In genomic region chr4:5050520-5050955, GRCh38 we compare ENCODE assay signal across 8 cellular contexts. TPM values are rescaled to one million over a fixed set of nuclear protein-coding genes. Genes with fewer than 3 reads are reported as not detected.
DNase-seq lines count a peak whose midpoint lies in the region; ATAC-seq and TF ChIP-seq lines count a peak whose summit lies in the region.

No MANE protein-coding gene starts in this region.

- H3K36me3 ChIP-seq in SJSA1 (no peaks in the 10 kb centered on the region), smooth muscle cell (ENCODE audit: low read depth) (no peaks in the 10 kb centered on the region)

- 2% methylated on average over 25 of the region's 25 CpGs for WGBS in smooth muscle cell (ENCODE audit: low lambda C conversion rate)

- H3K9ac ChIP-seq in smooth muscle cell (ENCODE audit: low read depth) = no peak overlapping the region

- H3K4me3 ChIP-seq in SJSA1 (peak overlapping the region; percentile 34), smooth muscle cell (peak overlapping the region; percentile 62)

- H2AFZ ChIP-seq in smooth muscle cell (ENCODE audit: low read depth) = peak overlapping the region; percentile 96

- peak overlapping the region; percentile 99 for H3K4me2 ChIP-seq in smooth muscle cell

- H3K4me1 ChIP-seq in SJSA1 (replicated peaks) (peaks cover 12% of the 10 kb centered on the region), smooth muscle cell (ENCODE audit: low read depth) (peaks cover 5% of the 10 kb centered on the region)

- TF ChIP-seq CTCF in smooth muscle cell (IDR thresholded peaks at IDR 0.05; ENCODE audit: borderline replicate concordance, insufficient read depth, poor library complexity, severe bottlenecking) = peak; percentile 70

- H3K9me3 ChIP-seq in SJSA1 (replicated peaks) (no peaks in the 10 kb centered on the region), smooth muscle cell (replicated peaks; ENCODE audit: low read depth) (peaks cover 6% of the 10 kb centered on the region)

- peak; percentile 65 for DNase-seq in activated CD4-positive, alpha-beta T cell treated with anti-CD3 and anti-CD28 coated beads, Interleukin-2, amount 10 ng/mL, durations not matched to agents 24 days and 14 days
- DNase-seq in activated CD4-positive, alpha-beta T cell treated with anti-CD3 and anti-CD28 coated beads, Interleukin-2, amount 50 U/mL, for 4 hours = no peak
- DNase-seq in HuH-7 (ENCODE audit: low spot score) = peak; percentile 61
- DNase-seq in SJSA1 (ENCODE audit: low read depth in 1 of 2, low spot score in 2 of 2) = peak; percentile 30 to 62
- DNase-seq in dedifferentiated amniotic fluid mesenchymal stem cell (ENCODE audit: extremely low spot score) = peak; percentile 81
- DNase-seq in kidney tubule cell (ENCODE audit: low spot score) = peak; percentile 81
- peak; percentile 18 for DNase-seq in smooth muscle cell (lab: John Stamatoyannopoulos, UW; ENCODE audit: unreplicated experiment)

- peaks cover 7% of the 10 kb centered on the region for H3K4me1 Mint-ChIP-seq in activated CD4-positive, alpha-beta T cell treated with anti-CD3 and anti-CD28 coated beads, Interleukin-2, amount 10 ng/mL, durations not matched to agents 24 days and 14 days

- H3K27ac ChIP-seq in SJSA1 (no peak overlapping the region), smooth muscle cell (ENCODE audit: low read depth) (no peak overlapping the region)

- H3K27ac Mint-ChIP-seq in activated CD4-positive, alpha-beta T cell treated with anti-CD3 and anti-CD28 coated beads, Interleukin-2, amount 10 ng/mL, durations not matched to agents 24 days and 14 days = no peak overlapping the region

- H3K27me3 Mint-ChIP-seq in activated CD4-positive, alpha-beta T cell treated with anti-CD3 and anti-CD28 coated beads, Interleukin-2, amount 10 ng/mL, durations not matched to agents 24 days and 14 days = peaks cover 44% of the 10 kb centered on the region

- H3K4me3 Mint-ChIP-seq in activated CD4-positive, alpha-beta T cell treated with anti-CD3 and anti-CD28 coated beads, Interleukin-2, amount 10 ng/mL, durations not matched to agents 24 days and 14 days = peak overlapping the region; percentile 75

- no peaks in the 10 kb centered on the region for H3K36me3 Mint-ChIP-seq in activated CD4-positive, alpha-beta T cell treated with anti-CD3 and anti-CD28 coated beads, Interleukin-2, amount 10 ng/mL, durations not matched to agents 24 days and 14 days (ENCODE audit: low read depth)

- H3K79me2 ChIP-seq in smooth muscle cell (ENCODE audit: low read depth) = no peaks in the 10 kb centered on the region

- H3K9me3 Mint-ChIP-seq in activated CD4-positive, alpha-beta T cell treated with anti-CD3 and anti-CD28 coated beads, Interleukin-2, amount 10 ng/mL, durations not matched to agents 24 days and 14 days = no peaks in the 10 kb centered on the region

- intact Hi-C loops in activated CD4-positive, alpha-beta T cell treated with anti-CD3 and anti-CD28 coated beads, Interleukin-2, amount 10 ng/mL, durations not matched to agents 24 days and 14 days (cut with micrococcal nuclease) = loop anchor here (5.0 kb wide), 1 partner anchor 188 kb away; no protein-coding TSS in a partner anchor

- H3K27me3 ChIP-seq in SJSA1 (replicated peaks) (peaks cover 5% of the 10 kb centered on the region; the same call in 1 of the 2 replicates), smooth muscle cell (ENCODE audit: low read depth) (peaks cover 5% of the 10 kb centered on the region)

- H3F3A ChIP-seq in smooth muscle cell (ENCODE audit: low read depth) = no peaks in the 10 kb centered on the region

- no peaks in the 10 kb centered on the region for H4K20me1 ChIP-seq in smooth muscle cell (ENCODE audit: low read depth)

- no peak for ATAC-seq in GM18868 (IDR thresholded peaks at IDR 0.05; ENCODE audit: unreplicated experiment)

RNA-seq across cellular contexts. Expression of gene STK32B, which starts 0.7 kb away (rescaled TPM):
- total RNA-seq in activated CD4-positive, alpha-beta T cell treated with anti-CD3 and anti-CD28 coated beads, Interleukin-2, amount 10 ng/mL, durations not matched to agents 24 days and 14 days = not detected in 2 replicates
- 0.38 and 0.50 TPM in 2 replicates for total RNA-seq in SJSA1 (2014; rRNA removed; shearing (Covaris generic))
- 2.2 and 3.5 TPM in 2 replicates for total RNA-seq in smooth muscle cell
- polyA plus RNA-seq in smooth muscle cell = 1.8 and 4.0 TPM in 2 replicates

RNA-seq across cellular contexts. Expression of gene CYTL1, which starts 31.3 kb away (rescaled TPM):
- total RNA-seq in activated CD4-positive, alpha-beta T cell treated with anti-CD3 and anti-CD28 coated beads, Interleukin-2, amount 10 ng/mL, durations not matched to agents 24 days and 14 days = not detected in 2 replicates
- total RNA-seq in SJSA1 (2014; rRNA removed; shearing (Covaris generic)) = 0.76 and 1.3 TPM in 2 replicates
- total RNA-seq in smooth muscle cell = 17.7 and 24.5 TPM in 2 replicates
- 14.3 and 31.0 TPM in 2 replicates for polyA plus RNA-seq in smooth muscle cell

Comparison
In these comparisons a context has a peak if more than half of its experiments do, and no peak if none do; other contexts are left out.
1. DNase-seq: peak in activated CD4-positive, alpha-beta T cell treated with anti-CD3 and anti-CD28 coated beads, Interleukin-2, amount 10 ng/mL, durations not matched to agents 24 days and 14 days (single experiment), HuH-7 (single experiment), SJSA1 (2 of 2), dedifferentiated amniotic fluid mesenchymal stem cell (single experiment), kidney tubule cell (single experiment) and smooth muscle cell (single experiment); none in activated CD4-positive, alpha-beta T cell treated with anti-CD3 and anti-CD28 coated beads, Interleukin-2, amount 50 U/mL, for 4 hours (0 of 2).